Comparison of ENCODE assay signal across 17 cellular contexts in the genomic region with DNA sequence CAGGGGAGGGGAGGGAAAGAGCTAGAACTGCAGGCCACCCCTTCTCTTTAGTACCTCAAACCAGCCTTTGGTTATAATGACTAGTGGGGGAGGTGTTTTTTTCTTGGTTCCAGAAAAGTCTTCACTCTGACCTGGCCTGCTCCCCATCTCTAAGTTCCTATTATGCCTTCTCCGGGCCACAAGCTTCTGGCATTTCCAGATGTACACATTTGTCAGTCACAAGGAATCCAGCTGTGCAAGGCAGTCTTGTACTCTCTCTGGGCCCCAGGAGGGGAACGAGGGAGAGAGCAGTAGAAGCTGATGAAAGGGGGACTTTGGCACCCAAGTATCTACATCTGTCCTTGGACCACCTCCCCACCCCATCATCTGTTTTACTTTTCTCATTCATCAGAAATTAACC. TPM values are rescaled to one million over a fixed set of nuclear protein-coding genes. Genes with fewer than 3 reads are reported as not detected.
DNase-seq lines count a peak whose midpoint lies in the region; ATAC-seq, FAIRE-seq and TF ChIP-seq lines count a peak whose summit lies in the region.
"Had no signal": no experiment of that assay in that cellular context is flagged by ENCODE, and none has a peak within 500 bp of the region (broad histone marks: within the 10 kb centered on the region; RNA-seq: fewer than 3 reads in every experiment).

No MANE protein-coding gene starts in this region.

- TF ChIP-seq RAD21 in K562 (CRISPR knock-in tag; conservative IDR thresholded peaks at IDR 0.05 in 1 of 2, IDR thresholded peaks at IDR 0.05 in 1 of 2), result no peak

- H3K9me1 ChIP-seq in K562 (ENCODE audit: control insufficient read depth, insufficient read depth, low read length), result no peaks in the 10 kb centered on the region

- H3K27ac Mint-ChIP-seq in Calu3 (ENCODE audit: unreplicated experiment), result no peak overlapping the region
- H3K27ac Mint-ChIP-seq: CD8-positive, alpha-beta memory T cell had no signal

- WGBS in GM23248 (ENCODE audit: low coverage in 1 of 2, low lambda C conversion rate in 2 of 2, missing lambda C conversion rate in 2 of 2), 2 experiments, result 9 to 11% methylated on average over 2 of the region's 2 CpGs
- 33% methylated on average over 2 of the region's 2 CpGs for WGBS in K562 (ENCODE audit: insufficient coverage, low coverage, missing lambda C conversion rate)

- no peak overlapping the region for H3K4me2 ChIP-seq in GM23248 (ENCODE audit: unreplicated experiment)
- H3K4me2 ChIP-seq in K562 (ENCODE audit: insufficient read depth, low read length), result 0 out of 2 replicates have a peak overlapping the region, but pooled peaks have one; percentile 15
- no peak overlapping the region for H3K4me2 ChIP-seq in osteoblast (ENCODE audit: insufficient read depth, low read length)

- H2AFZ ChIP-seq in GM23248, result no peak overlapping the region
- H2AFZ ChIP-seq in K562 (ENCODE audit: low read depth, low read length), result no peak overlapping the region
- no peak overlapping the region for H2AFZ ChIP-seq in osteoblast (ENCODE audit: low read length)

- H3K36me3 ChIP-seq in GM23248 (ENCODE audit: low read depth) (no peaks in the 10 kb centered on the region), K562 (ENCODE audit: control insufficient read depth, insufficient read depth, low read length) (peaks cover 34% of the 10 kb centered on the region; the same call in 2 of the 3 replicates), osteoblast (ENCODE audit: insufficient read depth, low read length) (peaks cover 28% of the 10 kb centered on the region), H7 (replicated peaks; ENCODE audit: control insufficient read depth, insufficient read depth, low read length) (no peaks in the 10 kb centered on the region)

- H3K4me1 Mint-ChIP-seq in Calu3 (ENCODE audit: low read depth, unreplicated experiment), result peaks cover 14% of the 10 kb centered on the region

- H3K4me3 Mint-ChIP-seq in Calu3 (ENCODE audit: low read depth, unreplicated experiment), result no peak overlapping the region

- in situ Hi-C loops in GM23248 (cut with MboI), result no loop called here
- in situ Hi-C loops in K562 (cut with MboI), result no loop called here

- BruUV-seq in K562 (replicated peaks; lab: Mats Ljungman, UMichigan), result no TSS peak
- no TSS peak for BruUV-seq in Calu3 (replicated peaks; lab: Mats Ljungman, UMichigan)

- TF ChIP-seq CTCF in K562 (IDR thresholded peaks at IDR 0.05 in 2 of 3, conservative IDR thresholded peaks at IDR 0.05 in 1 of 3; ENCODE audit: insufficient read depth in 2 of 3, low read depth in 1 of 3, low read length in 3 of 3) (no peak), fibroblast of mammary gland (conservative IDR thresholded peaks at IDR 0.05; ENCODE audit: control insufficient read depth, insufficient read depth, low read depth, low read length) (no peak), osteoblast (IDR thresholded peaks at IDR 0.05; ENCODE audit: extremely low read depth, low read depth, low read length) (no peak), Calu3 (IDR thresholded peaks at IDR 0.05; ENCODE audit: unreplicated experiment) (no peak)

- no peaks in the 10 kb centered on the region for H3K9me3 ChIP-seq in GM23248 (ENCODE audit: low read depth)
- H3K9me3 ChIP-seq in K562 (replicated peaks; ENCODE audit: control insufficient read depth, insufficient read depth, low read depth, low read length), result no peaks in the 10 kb centered on the region
- H3K9me3 ChIP-seq in osteoblast (ENCODE audit: low read depth, low read length), result no peaks in the 10 kb centered on the region
- H3K9me3 ChIP-seq: BE2C had no signal

- POLR2A ChIA-PET in K562 (lab: Yijun Ruan, JAX), result interaction anchor here (0.6 to 1.4 kb wide), 4 partner anchors 12 to 67 kb away, joined by 3 to 4 read pairs (median 3); a partner anchor contains a TSS

- no peak for TF ChIP-seq EP300 in K562 (IDR thresholded peaks at IDR 0.05; ENCODE audit: low read length)

- CTCF ChIA-PET in K562 (lab: Yijun Ruan, JAX; ENCODE audit: low intra/inter-chr PET ratio) (no interaction called here), Calu3 (lab: Charles Lee) (no interaction called here)

- no peaks in the 10 kb centered on the region for H3K9me2 ChIP-seq in GM23248 (ENCODE audit: insufficient read depth)

- H3K4me1 ChIP-seq in GM23248 (ENCODE audit: insufficient read depth) (peaks cover 32% of the 10 kb centered on the region), K562 (replicated peaks in 1 of 2; ENCODE audit: control insufficient read depth in 2 of 2, insufficient read depth in 2 of 2, low read length in 2 of 2) (peaks cover 50 to 56% of the 10 kb centered on the region in 2 experiments), osteoblast (ENCODE audit: insufficient read depth, low read length) (peaks cover 24% of the 10 kb centered on the region)

- DNase-seq in GM23248 (peak; percentile 19), K562 (ENCODE audit: extremely low read depth in 1 of 4, low spot score in 3 of 4) (no peak), fibroblast of mammary gland (ENCODE audit: low read depth) (peak; percentile 26), osteoblast (ENCODE audit: insufficient read length, low spot score, missing footprints) (peak; percentile 32), H7 (no peak), Calu3 (no peak)
- DNase-seq: ACHN; BE2C; CD8-positive, alpha-beta memory T cell; GF-D8; Karpas-422; MM.1S; NCI-H1105 treated with DMSO at 0.1 percent for 48 hours; NCI-H187 had no signal

- H3K27me3 ChIP-seq in GM23248 (replicated peaks; ENCODE audit: insufficient read depth) (no peaks in the 10 kb centered on the region), K562 (ENCODE audit: control insufficient read depth in 2 of 2, insufficient read depth in 2 of 2, low read length in 2 of 2) (no peaks in the 10 kb centered on the region), osteoblast (ENCODE audit: insufficient read depth, low read length) (no peaks in the 10 kb centered on the region), H7 (ENCODE audit: control insufficient read depth, insufficient read depth, low read length) (no peaks in the 10 kb centered on the region; the same call in 1 of the 2 replicates)
- H3K27me3 ChIP-seq: BE2C had no signal

- H3K27me3 Mint-ChIP-seq in Calu3 (ENCODE audit: unreplicated experiment), result no peaks in the 10 kb centered on the region

- H3K9me3 Mint-ChIP-seq in Calu3 (ENCODE audit: low read depth, unreplicated experiment), result no peaks in the 10 kb centered on the region
- H3K9me3 Mint-ChIP-seq: CD8-positive, alpha-beta memory T cell had no signal

- H3K9ac ChIP-seq in GM23248 (no peak overlapping the region), K562 (ENCODE audit: insufficient read depth in 1 of 2, low read depth in 2 of 2, low read length in 2 of 2) (peak overlapping the region in 1 of 2 experiments; percentile 63; a peak in 1 of 4 replicates)

- FAIRE-seq in K562 (lab: Jason Lieb, UNC), result no peak
- FAIRE-seq: H1, HepG2 had no signal

- no peak overlapping the region for H3K4me3 ChIP-seq in GM23248
- H3K4me3 ChIP-seq in K562, result no peak overlapping the region
- H3K4me3 ChIP-seq in fibroblast of mammary gland (ENCODE audit: control insufficient read depth, low read depth, low read length), result no peak overlapping the region
- H3K4me3 ChIP-seq in osteoblast (ENCODE audit: insufficient read depth, low read length), result no peak overlapping the region
- no peak overlapping the region for H3K4me3 ChIP-seq in H7 (ENCODE audit: insufficient read depth, low read depth, low read length)

- H3K79me2 ChIP-seq in GM23248 (ENCODE audit: insufficient read depth), result peaks cover 33% of the 10 kb centered on the region
- H3K79me2 ChIP-seq in K562 (ENCODE audit: control insufficient read depth, insufficient read depth, low read length), result peaks cover 25% of the 10 kb centered on the region; the same call in 2 of the 3 replicates
- peaks cover 17% of the 10 kb centered on the region for H3K79me2 ChIP-seq in osteoblast (ENCODE audit: insufficient read depth, low read length)

- peaks cover 22% of the 10 kb centered on the region for H3K36me3 Mint-ChIP-seq in Calu3 (ENCODE audit: insufficient read depth, unreplicated experiment)

- H3F3A ChIP-seq in GM23248 (ENCODE audit: insufficient read depth), result peaks cover 6% of the 10 kb centered on the region; the same call in 1 of the 2 replicates

- H3K27ac ChIP-seq in GM23248, result no peak overlapping the region
- H3K27ac ChIP-seq in K562 (ENCODE audit: extremely low read depth, low read depth, low read length), result no peak overlapping the region
- H3K27ac ChIP-seq in osteoblast (ENCODE audit: low read depth, low read length), result no peak overlapping the region

- no peaks in the 10 kb centered on the region for H4K20me1 ChIP-seq in GM23248 (ENCODE audit: insufficient read depth)
- no peaks in the 10 kb centered on the region for H4K20me1 ChIP-seq in K562 (replicated peaks; ENCODE audit: control insufficient read depth, insufficient read depth, low read length)
- H4K20me1 ChIP-seq in osteoblast (ENCODE audit: insufficient read depth, low read length), result no peaks in the 10 kb centered on the region

- TF ChIP-seq POLR2A in K562 (conservative IDR thresholded peaks at IDR 0.05), result no peak

- ATAC-seq in K562 (no peak), GM21360 (IDR thresholded peaks at IDR 0.05; ENCODE audit: unreplicated experiment) (no peak)
- ATAC-seq: HepG2 had no signal

- intact Hi-C loops in K562 (cut with micrococcal nuclease), result no loop called here
- intact Hi-C loops in Calu3 (cut with micrococcal nuclease; ENCODE audit: unreplicated experiment), result no loop called here

RNA-seq across cellular contexts. Expression of a gene that starts 2.7 kb away (rescaled TPM):
- total RNA-seq in GM23248 (2014; rRNA removed; shearing (Covaris generic)), result not detected in 2 replicates
- 0.49 and 0.71 TPM in 2 replicates for polyA plus RNA-seq in GM23248 (2016; fragmentation: Nextera tagmentation; extraction: Ambion mirVana)
- 0.95 and 3.3 TPM in 2 replicates for total RNA-seq in K562 (2011; cell fraction: chromatin; rRNA removed; ENCODE audit: low replicate concordance)
- total RNA-seq in K562 (2011; cell fraction: nucleolus; rRNA removed), result 0.92 and 1.0 TPM in 2 replicates
- total RNA-seq in K562 (2011; cell fraction: nucleoplasm; rRNA removed), result 1.8 and 2.4 TPM in 2 replicates
- total RNA-seq in K562 (2014; rRNA removed), result 0.33 and 1.8 TPM in 2 replicates
- total RNA-seq in K562 (2014; rRNA removed; fragmentation: Illumina TruSeq; extraction: Trizol), result 0.38 TPM in 1 of 2 replicates, not detected in the other
- total RNA-seq in K562 (2015; rRNA removed; fragmentation: Illumina TruSeq; extraction: Trizol), result 0.45 TPM in 1 of 2 replicates, not detected in the other
- 0.51 TPM in 1 of 2 replicates, not detected in the other for total RNA-seq in K562 (2021)
- polyA plus RNA-seq in K562 (2011; rRNA removed), result 0.15 and 0.53 TPM in 2 replicates
- 0.18 and 0.19 TPM in 2 replicates for polyA plus RNA-seq in K562 (2011; cell fraction: cytosol; rRNA removed)
- 0.58 and 0.67 TPM in 2 replicates for polyA plus RNA-seq in K562 (2011; cell fraction: nucleus; rRNA removed)
- polyA plus RNA-seq in K562 (2012), result 0.21 and 0.43 TPM in 2 replicates
- polyA plus RNA-seq in K562 (2014; fragmentation: Illumina TruSeq; extraction: Trizol), result not detected in 2 replicates
- not detected for polyA plus RNA-seq in K562 (2014; fragmentation: Nextera tagmentation; extraction: Ambion mirVana)
- 0.56 and 0.73 TPM in 2 replicates for polyA plus RNA-seq in K562 (2014; rRNA removed)
- 0.63 and 0.72 TPM in 2 replicates for polyA minus RNA-seq in K562 (2011; rRNA and poly(A)+ RNA removed)
- polyA minus RNA-seq in K562 (2011; cell fraction: cytosol; rRNA and poly(A)+ RNA removed), result not detected in 2 replicates
- 1.1 TPM in 1 of 2 replicates, not detected in the other for polyA minus RNA-seq in K562 (2011; cell fraction: nucleus; rRNA and poly(A)+ RNA removed)
- 0.36 TPM in 1 of 2 replicates, not detected in the other for total RNA-seq in osteoblast
- total RNA-seq in H7 (2014; rRNA removed; shearing (Covaris generic)), result 1.7 and 2.6 TPM in 2 replicates
- 0.71 TPM in 1 of 2 replicates, not detected in the other for total RNA-seq in Calu3 (2022)
- total RNA-seq: CD8-positive, alpha-beta memory T cell; H1 had no signal
- polyA plus RNA-seq: CD8-positive, alpha-beta memory T cell; H1 had no signal

RNA-seq across cellular contexts. Expression of a gene that starts 4.9 kb away (rescaled TPM):
- 133 and 160 TPM in 2 replicates for total RNA-seq in GM23248 (2014; rRNA removed; shearing (Covaris generic))
- polyA plus RNA-seq in GM23248 (2016; fragmentation: Nextera tagmentation; extraction: Ambion mirVana) (282 and 291 TPM in 2 replicates), K562 (2011; rRNA removed) (9.4 and 20.8 TPM in 2 replicates), K562 (2014; fragmentation: Illumina TruSeq; extraction: Trizol) (52.2 and 59.5 TPM in 2 replicates), K562 (2014; fragmentation: Nextera tagmentation; extraction: Ambion mirVana) (1 to 10 TPM; 6.6 to 7.0 TPM), K562 (2014; rRNA removed) (16.3 and 23.9 TPM in 2 replicates)
- total RNA-seq in K562 (2011; cell fraction: chromatin; rRNA removed; ENCODE audit: low replicate concordance), result 68.4 and 156 TPM in 2 replicates
- total RNA-seq in K562 (2011; cell fraction: nucleolus; rRNA removed), result 117 and 147 TPM in 2 replicates
- 110 and 118 TPM in 2 replicates for total RNA-seq in K562 (2011; cell fraction: nucleoplasm; rRNA removed)
- total RNA-seq in K562 (2014; rRNA removed) (24.4 and 33.0 TPM in 2 replicates), K562 (2014; rRNA removed; fragmentation: Illumina TruSeq; extraction: Trizol) (10.7 and 11.3 TPM in 2 replicates), K562 (2015; rRNA removed; fragmentation: Illumina TruSeq; extraction: Trizol) (12.8 and 13.6 TPM in 2 replicates), K562 (2021) (30.1 and 39.3 TPM in 2 replicates), osteoblast (20.9 and 30.0 TPM in 2 replicates), Calu3 (2022) (1.6 and 2.8 TPM in 2 replicates)
- polyA plus RNA-seq in K562 (2011; cell fraction: cytosol; rRNA removed), result 13.6 and 30.6 TPM in 2 replicates
- polyA plus RNA-seq in K562 (2011; cell fraction: nucleus; rRNA removed), result 57.5 and 132 TPM in 2 replicates
- 50.1 and 67.4 TPM in 2 replicates for polyA plus RNA-seq in K562 (2012)
- polyA minus RNA-seq in K562 (2011; rRNA and poly(A)+ RNA removed), result 8.1 and 9.4 TPM in 2 replicates
- 14.9 and 22.9 TPM in 2 replicates for polyA minus RNA-seq in K562 (2011; cell fraction: cytosol; rRNA and poly(A)+ RNA removed)
- polyA minus RNA-seq in K562 (2011; cell fraction: nucleus; rRNA and poly(A)+ RNA removed), result 8.2 and 14.0 TPM in 2 replicates
- total RNA-seq in H7 (2014; rRNA removed; shearing (Covaris generic)), result 1.9 and 3.6 TPM in 2 replicates

RNA-seq across cellular contexts. Expression of a gene that starts 25.6 kb away (rescaled TPM):
- total RNA-seq in GM23248 (2014; rRNA removed; shearing (Covaris generic)), result 6.7 and 14.4 TPM in 2 replicates
- polyA plus RNA-seq in GM23248 (2016; fragmentation: Nextera tagmentation; extraction: Ambion mirVana), result 14.0 and 14.4 TPM in 2 replicates
- 83.9 and 98.9 TPM in 2 replicates for total RNA-seq in K562 (2011; cell fraction: chromatin; rRNA removed; ENCODE audit: low replicate concordance)
- total RNA-seq in K562 (2011; cell fraction: nucleolus; rRNA removed), result 62.9 and 65.5 TPM in 2 replicates
- total RNA-seq in K562 (2011; cell fraction: nucleoplasm; rRNA removed), result 81.2 and 104 TPM in 2 replicates
- 40.1 and 41.6 TPM in 2 replicates for total RNA-seq in K562 (2014; rRNA removed)
- total RNA-seq in K562 (2014; rRNA removed; fragmentation: Illumina TruSeq; extraction: Trizol), result 27.5 and 30.3 TPM in 2 replicates
- 28.2 TPM in 2 replicates for total RNA-seq in K562 (2015; rRNA removed; fragmentation: Illumina TruSeq; extraction: Trizol)
- total RNA-seq in K562 (2021), result 37.1 and 39.4 TPM in 2 replicates
- 46.7 and 54.5 TPM in 2 replicates for polyA plus RNA-seq in K562 (2011; rRNA removed)
- 89.9 and 98.0 TPM in 2 replicates for polyA plus RNA-seq in K562 (2011; cell fraction: cytosol; rRNA removed)
- 61.7 and 64.6 TPM in 2 replicates for polyA plus RNA-seq in K562 (2011; cell fraction: nucleus; rRNA removed)
- polyA plus RNA-seq in K562 (2012), result 29.7 and 42.9 TPM in 2 replicates
- 62.5 and 64.2 TPM in 2 replicates for polyA plus RNA-seq in K562 (2014; fragmentation: Illumina TruSeq; extraction: Trizol)
- 10 to 100 TPM; 17.0 to 30.1 TPM for polyA plus RNA-seq in K562 (2014; fragmentation: Nextera tagmentation; extraction: Ambion mirVana)
- 45.5 and 46.3 TPM in 2 replicates for polyA plus RNA-seq in K562 (2014; rRNA removed)
- polyA minus RNA-seq in K562 (2011; rRNA and poly(A)+ RNA removed), result 40.2 and 45.0 TPM in 2 replicates
- polyA minus RNA-seq in K562 (2011; cell fraction: cytosol; rRNA and poly(A)+ RNA removed), result 25.4 and 31.6 TPM in 2 replicates
- 31.9 and 57.9 TPM in 2 replicates for polyA minus RNA-seq in K562 (2011; cell fraction: nucleus; rRNA and poly(A)+ RNA removed)
- 10.1 and 14.7 TPM in 2 replicates for total RNA-seq in osteoblast
- total RNA-seq in H7 (2014; rRNA removed; shearing (Covaris generic)), result 65.3 and 76.9 TPM in 2 replicates
- 42.2 and 51.7 TPM in 2 replicates for total RNA-seq in Calu3 (2022)

RNA-seq across cellular contexts. Expression of a gene that starts 36.4 kb away (rescaled TPM):
- 27.6 and 27.9 TPM in 2 replicates for total RNA-seq in GM23248 (2014; rRNA removed; shearing (Covaris generic))
- polyA plus RNA-seq in GM23248 (2016; fragmentation: Nextera tagmentation; extraction: Ambion mirVana) (45.4 TPM in 2 replicates), K562 (2011; rRNA removed) (53.8 and 132 TPM in 2 replicates), K562 (2014; fragmentation: Illumina TruSeq; extraction: Trizol) (116 and 156 TPM in 2 replicates), K562 (2014; fragmentation: Nextera tagmentation; extraction: Ambion mirVana) (10 to 100 TPM; 12.7 to 14.8 TPM), K562 (2014; rRNA removed) (104 and 137 TPM in 2 replicates)
- 795 and 1,508 TPM in 2 replicates for total RNA-seq in K562 (2011; cell fraction: chromatin; rRNA removed; ENCODE audit: low replicate concordance)
- total RNA-seq in K562 (2011; cell fraction: nucleolus; rRNA removed), result 712 and 761 TPM in 2 replicates
- 735 and 822 TPM in 2 replicates for total RNA-seq in K562 (2011; cell fraction: nucleoplasm; rRNA removed)
- total RNA-seq in K562 (2014; rRNA removed) (35.6 and 43.6 TPM in 2 replicates), K562 (2014; rRNA removed; fragmentation: Illumina TruSeq; extraction: Trizol) (18.8 and 20.3 TPM in 2 replicates), K562 (2015; rRNA removed; fragmentation: Illumina TruSeq; extraction: Trizol) (22.8 and 25.5 TPM in 2 replicates), K562 (2021) (163 and 212 TPM in 2 replicates), osteoblast (3.2 and 5.4 TPM in 2 replicates), Calu3 (2022) (1.9 and 2.7 TPM in 2 replicates)
- polyA plus RNA-seq in K562 (2011; cell fraction: cytosol; rRNA removed), result 68.7 and 73.2 TPM in 2 replicates
- polyA plus RNA-seq in K562 (2011; cell fraction: nucleus; rRNA removed), result 800 and 1,003 TPM in 2 replicates
- polyA plus RNA-seq in K562 (2012), result 127 and 192 TPM in 2 replicates
- polyA minus RNA-seq in K562 (2011; rRNA and poly(A)+ RNA removed), result 23.6 and 31.1 TPM in 2 replicates
- 45.7 and 70.1 TPM in 2 replicates for polyA minus RNA-seq in K562 (2011; cell fraction: cytosol; rRNA and poly(A)+ RNA removed)
- 99.2 and 125 TPM in 2 replicates for polyA minus RNA-seq in K562 (2011; cell fraction: nucleus; rRNA and poly(A)+ RNA removed)
- 4.2 and 8.1 TPM in 2 replicates for total RNA-seq in H7 (2014; rRNA removed; shearing (Covaris generic))
- polyA plus RNA-seq: CD8-positive, alpha-beta memory T cell had no signal

Comparison
In these comparisons a context has a peak if more than half of its experiments do, and no peak if none do; other contexts are left out.
1. DNase-seq: peak in GM23248 (single experiment), fibroblast of mammary gland (single experiment) and osteoblast (single experiment); none in K562 (0 of 4), H7 (single experiment) and Calu3 (single experiment).